ENCODE assay signal across 24 cellular contexts in the genomic region with DNA sequence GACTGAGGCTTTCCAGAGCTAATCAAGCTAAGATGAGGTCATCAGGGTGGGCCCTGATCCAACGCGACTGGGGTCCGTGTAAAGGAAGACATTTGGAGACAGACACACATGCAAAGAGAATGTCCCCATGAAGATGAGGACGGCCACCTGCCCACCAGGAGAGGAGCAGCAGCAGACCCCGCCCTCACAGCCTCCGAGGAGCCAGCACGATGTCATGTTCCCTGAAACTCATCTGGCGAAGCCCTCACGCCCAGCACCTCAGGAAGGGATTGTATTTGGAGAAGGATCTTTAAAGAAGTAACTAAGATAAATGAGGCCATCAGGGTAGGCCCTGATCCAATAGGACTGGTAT.
"Had no signal": no experiment of that assay in that cellular context is flagged by ENCODE, and none has a peak within 500 bp of the region (broad histone marks: within the 10 kb centered on the region; RNA-seq: fewer than 3 reads in every experiment).

No MANE protein-coding gene starts in this region.

- H3K27ac Mint-ChIP-seq: activated naive CD8-positive, alpha-beta T cell; activated T-cell treated with anti-CD3 and anti-CD28 coated beads, Interleukin-2, amount 50 U/mL, for 24 hours; activated T-helper 17 cell treated with anti-CD3 and anti-CD28 coated beads, Interleukin-2, amount 50 U/mL, for 72 hours; memory B cell; T-cell; T-helper 2 cell treated with Interferon-gamma antibody and Interleukin-4, amounts not matched to agents 5 μg/mL and 100 μg/mL, for 36 hours had no signal

- H3K4me1 ChIP-seq: adrenal gland, ascending aorta, tibial nerve had no signal

- DNase-seq: activated CD4-positive, CD25-positive, alpha-beta regulatory T cell treated with anti-CD3 and anti-CD28 coated beads, Interleukin-2, amount 50 U/mL, for 72 hours; activated CD8-positive, alpha-beta memory T cell treated with anti-CD3 and anti-CD28 coated beads, Interleukin-2, amount 50 U/mL, for 4 hours; activated T-cell treated with anti-CD3 and anti-CD28 coated beads, Interleukin-2, amount 50 U/mL, for 24 hours; central memory CD4-positive, alpha-beta T cell; dermis blood vessel endothelial cell; effector CD8-positive, alpha-beta T cell; foreskin melanocyte; mucosa of descending colon; posterior cingulate gyrus; stimulated activated CD4-positive, alpha-beta T cell treated with anti-CD3 and anti-CD28 coated beads, Interleukin-4, amount 100 ng/mL, for 1 hour; stimulated activated naive CD4-positive, alpha-beta T cell treated with Interleukin-2 at 50 U/mL for 16 hours; substantia nigra; T-cell; WERI-Rb-1 had no signal

- H2AFZ ChIP-seq: hepatocyte had no signal

- H3K36me3 Mint-ChIP-seq: memory B cell, T-cell had no signal

- H3K27ac ChIP-seq: adrenal gland, ascending aorta, hepatocyte, tibial nerve, WERI-Rb-1 had no signal

- ATAC-seq: activated T-helper 17 cell treated with anti-CD3 and anti-CD28 coated beads, Interleukin-2, amount 50 U/mL, for 72 hours; mucosa of descending colon; T-cell had no signal

- H3K9me3 ChIP-seq: adrenal gland, ascending aorta, mucosa of descending colon had no signal

- H3K27me3 ChIP-seq: adrenal gland, ascending aorta, hepatocyte, tibial nerve had no signal

- H3K4me3 Mint-ChIP-seq: activated naive CD8-positive, alpha-beta T cell; activated T-cell treated with anti-CD3 and anti-CD28 coated beads, Interleukin-2, amount 50 U/mL, for 24 hours; activated T-helper 17 cell treated with anti-CD3 and anti-CD28 coated beads, Interleukin-2, amount 50 U/mL, for 72 hours; memory B cell; neural crest cell; T-cell; T-helper 2 cell treated with Interferon-gamma antibody and Interleukin-4, amounts not matched to agents 5 μg/mL and 100 μg/mL, for 36 hours had no signal

- H3K4me2 ChIP-seq: hepatocyte had no signal

- H3K79me2 ChIP-seq: hepatocyte had no signal

- H3K9me3 Mint-ChIP-seq: activated T-cell treated with anti-CD3 and anti-CD28 coated beads, Interleukin-2, amount 50 U/mL, for 24 hours; activated T-helper 17 cell treated with anti-CD3 and anti-CD28 coated beads, Interleukin-2, amount 50 U/mL, for 72 hours; memory B cell; neural crest cell; T-cell; T-helper 2 cell treated with Interferon-gamma antibody and Interleukin-4, amounts not matched to agents 5 μg/mL and 100 μg/mL, for 36 hours had no signal

- H3K36me3 ChIP-seq: adrenal gland, ascending aorta, tibial nerve, WERI-Rb-1 had no signal

- H3K4me3 ChIP-seq: adrenal gland, ascending aorta, hepatocyte, mucosa of descending colon, tibial nerve had no signal

- FAIRE-seq: urothelium cell line had no signal

- H3K4me1 Mint-ChIP-seq: activated T-helper 17 cell treated with anti-CD3 and anti-CD28 coated beads, Interleukin-2, amount 50 U/mL, for 72 hours; memory B cell had no signal
